8 cellular contexts compared by ENCODE assay signal in the genomic region with DNA sequence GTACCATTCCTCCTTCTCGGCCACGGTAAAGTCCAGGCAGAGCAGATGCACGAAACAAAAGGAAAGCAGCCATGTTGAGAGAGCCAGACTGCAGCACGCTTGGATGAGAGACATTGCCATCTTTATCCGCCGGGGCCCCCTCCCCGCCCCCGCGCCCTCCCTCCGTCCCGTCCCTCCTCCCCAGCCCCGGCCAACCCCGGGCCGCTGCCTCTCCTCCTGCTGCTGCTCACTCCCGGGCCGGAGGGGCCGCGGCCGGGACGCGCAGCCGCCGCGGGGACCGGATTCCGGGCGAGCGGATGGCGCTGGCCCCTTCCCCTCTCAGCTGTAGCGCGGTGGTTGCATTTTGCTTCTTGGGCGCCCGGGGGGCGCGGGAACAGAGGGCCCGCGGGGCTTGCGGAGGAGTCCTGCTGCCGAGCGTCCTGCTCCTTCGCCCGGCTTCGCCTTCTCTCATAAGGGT. TPM values are rescaled to one million over a fixed set of nuclear protein-coding genes. Genes with fewer than 3 reads are reported as not detected.
A peak's percentile ranks its signal among the peaks of the same experiment; 100 is the strongest.
DNase-seq lines count a peak whose midpoint lies in the region; ATAC-seq, FAIRE-seq and TF ChIP-seq lines count a peak whose summit lies in the region.

No MANE protein-coding gene starts in this region.

- H3K9me3 ChIP-seq in RWPE2 (ENCODE audit: severe bottlenecking) (no peaks in the 10 kb centered on the region), esophagus (ENCODE audit: control insufficient read depth in 2 of 2, insufficient read depth in 1 of 2, low read depth in 1 of 2, low read length in 1 of 2) (peaks cover 0 to 3% of the 10 kb centered on the region in 2 donors)

- H3K27me3 ChIP-seq in RWPE2 (ENCODE audit: insufficient read depth, poor library complexity, severe bottlenecking) (peaks cover 8% of the 10 kb centered on the region), esophagus (ENCODE audit: control insufficient read depth in 1 of 2, insufficient read depth in 2 of 2, low read length in 2 of 2) (no peaks in the 10 kb centered on the region)

- no peak overlapping the region for H3K27ac Mint-ChIP-seq in HFFc6

- intact Hi-C loops in posterior vena cava (cut with DNase I), result loop anchor here (2.0 to 5.0 kb wide), 2 partner anchors 272 to 275 kb away; no protein-coding TSS in a partner anchor

- WGBS in esophagus, 2 donors, result 1% methylated on average over 38 to 43 of the region's 43 CpGs

- TF ChIP-seq CTCF in HFFc6 (IDR thresholded peaks at IDR 0.05), result no peak
- TF ChIP-seq CTCF in RWPE2 (IDR thresholded peaks at IDR 0.05; ENCODE audit: poor library complexity, severe bottlenecking), result no peak

- peaks cover 59% of the 10 kb centered on the region for H3K4me1 Mint-ChIP-seq in HFFc6 (ENCODE audit: low read depth)

- H3K4me3 ChIP-seq in RWPE2 (ENCODE audit: severe bottlenecking) (peak overlapping the region; percentile 45), esophagus (ENCODE audit: low read depth in 1 of 2, low read length in 2 of 2) (peak overlapping the region; percentile 68)

- H3K4me3 Mint-ChIP-seq in HFFc6, result peak overlapping the region; percentile 99

- no peak overlapping the region for H3K27ac ChIP-seq in RWPE2 (ENCODE audit: poor library complexity, severe bottlenecking)
- H3K27ac ChIP-seq in esophagus (ENCODE audit: low read depth in 2 of 2, low read length in 1 of 2), result peak overlapping the region; percentile 68 to 79

- no peaks in the 10 kb centered on the region for H3K9me3 Mint-ChIP-seq in HFFc6

- peaks cover 4% of the 10 kb centered on the region; the same call in 1 of the 2 replicates for H3K27me3 Mint-ChIP-seq in HFFc6 (ENCODE audit: insufficient read depth)

- H3K4me1 ChIP-seq in RWPE2 (ENCODE audit: insufficient read depth, poor library complexity, severe bottlenecking) (no peaks in the 10 kb centered on the region), esophagus (ENCODE audit: control insufficient read depth in 2 of 2, insufficient read depth in 2 of 2, low read length in 1 of 2) (peaks cover 3 to 7% of the 10 kb centered on the region in 2 donors)

- H3K36me3 ChIP-seq in RWPE2 (ENCODE audit: low read depth), result no peaks in the 10 kb centered on the region
- H3K36me3 ChIP-seq in esophagus (ENCODE audit: control insufficient read depth in 2 of 2, insufficient read depth in 2 of 2, low read length in 1 of 2), result no peaks in the 10 kb centered on the region

- peak; percentile 58 for ATAC-seq in RWPE2 (ENCODE audit: low read depth)

- no peaks in the 10 kb centered on the region for H3K36me3 Mint-ChIP-seq in HFFc6 (ENCODE audit: low read depth)

- DNase-seq in NCI-H146 (lab: John Stamatoyannopoulos, UW) (peak; percentile 30), NCI-H146 treated with DMSO at 0.1 percent for 48 hours (lab: John Stamatoyannopoulos, UW; ENCODE audit: unreplicated experiment) (no peak), HFFc6 (no peak), RWPE2 (ENCODE audit: low spot score) (no peak), mucosa of gallbladder (ENCODE audit: low spot score) (peak; percentile 20), GM19239 (ENCODE audit: insufficient read length, low spot score) (no peak), posterior vena cava (ENCODE audit: low spot score) (no peak)

- FAIRE-seq in GM19239 (lab: Jason Lieb, UNC), result no peak

RNA-seq across cellular contexts. Expression of a gene that starts 0.6 kb away (rescaled TPM):
- 10 to 100 TPM; 15.1 to 24.2 (median 20.7) TPM for total RNA-seq in HFFc6 (2021; fragmentation: NEBNext Ultra II Directional; extraction: Animal tissue kit (Norgen Biotek cat#: 25700))
- under 1 TPM; 0.41 to 0.87 TPM for polyA plus RNA-seq in esophagus
- 20.5 TPM for total RNA-seq in mucosa of gallbladder
- 10 to 100 TPM; 23.6 to 26.6 TPM for total RNA-seq in posterior vena cava

Comparison
In these comparisons a context has a peak if more than half of its experiments do, and no peak if none do; other contexts are left out.
1. DNase-seq: peak in NCI-H146 (single experiment) and mucosa of gallbladder (single experiment); none in NCI-H146 treated with DMSO at 0.1 percent for 48 hours (single experiment), HFFc6 (single experiment), RWPE2 (single experiment), GM19239 (single experiment) and posterior vena cava (single experiment).